ENCODE assay signal across 8 cellular contexts in the genomic region with DNA sequence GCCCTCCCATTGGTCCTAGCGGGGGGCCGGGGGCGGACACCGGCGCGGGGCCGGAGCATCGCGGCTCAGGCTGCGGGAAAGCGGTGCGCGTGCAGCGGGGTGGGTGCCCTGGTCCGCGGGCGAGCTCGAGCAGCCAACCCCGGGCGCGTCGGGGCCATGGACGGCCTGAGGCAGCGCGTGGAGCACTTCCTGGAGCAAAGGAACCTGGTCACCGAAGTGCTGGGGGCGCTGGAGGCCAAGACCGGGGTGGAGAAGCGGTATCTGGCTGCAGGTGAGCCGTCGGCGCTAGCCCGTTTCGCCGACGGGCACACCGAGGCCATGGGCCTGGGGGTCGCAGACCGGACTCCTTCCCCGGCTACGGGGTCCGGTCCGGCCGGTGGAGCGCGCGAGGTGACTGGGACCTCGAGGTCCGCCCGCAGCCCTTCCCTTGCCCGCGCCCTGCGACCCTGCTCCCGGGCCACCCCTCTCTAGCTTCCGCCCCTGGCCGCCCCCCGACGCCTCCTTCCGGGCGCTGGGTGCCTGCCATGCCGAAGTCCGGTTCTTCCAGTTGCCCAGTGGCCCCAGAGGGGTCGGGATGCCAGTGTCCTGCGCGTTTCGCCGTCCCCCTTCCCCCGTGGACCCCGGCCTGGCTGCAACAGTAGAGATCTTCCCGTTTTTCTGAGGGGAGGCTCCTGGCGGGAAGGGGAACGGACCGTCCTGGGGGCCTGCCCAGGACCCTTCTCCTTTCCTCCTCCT. TPM values are rescaled to one million over a fixed set of nuclear protein-coding genes. Genes with fewer than 3 reads are reported as not detected.
A peak's percentile ranks its signal among the peaks of the same experiment; 100 is the strongest.
DNase-seq lines count a peak whose midpoint lies in the region; ATAC-seq, FAIRE-seq and TF ChIP-seq lines count a peak whose summit lies in the region.

A gene (plus strand): TSS at position 68 of the 735 bp plus-strand sequence. CDS start 89 bp downstream, at position 157.

- CTCF ChIA-PET in GM12878 (lab: Yijun Ruan, JAX), result interaction anchor here (1.0 kb wide), 1 partner anchor 55 kb away, joined by 3 read pairs; no protein-coding TSS in a partner anchor

- no peak for TF ChIP-seq EP300 in GM12878 (IDR thresholded peaks at IDR 0.05; ENCODE audit: borderline replicate concordance in 1 of 2, control insufficient read depth in 1 of 2, low read depth in 2 of 2, low read length in 2 of 2)

- peak within 1 kb of the TSS; percentile 87 for H3K4me2 ChIP-seq in GM12878 (ENCODE audit: control insufficient read depth, insufficient read depth)

- H3K4me3 Mint-ChIP-seq in activated naive CD4-positive, alpha-beta T cell treated with anti-CD3 and anti-CD28 coated beads, Interleukin-2, amount 50 U/mL, for 24 hours, result peak within 1 kb of the TSS; percentile 87
- peak within 1 kb of the TSS; percentile 91 for H3K4me3 Mint-ChIP-seq in memory B cell

- H3K4me1 Mint-ChIP-seq in activated naive CD4-positive, alpha-beta T cell treated with anti-CD3 and anti-CD28 coated beads, Interleukin-2, amount 50 U/mL, for 24 hours, result peaks cover 16% of the 10 kb centered on the region
- H3K4me1 Mint-ChIP-seq in memory B cell, result peaks cover 5% of the 10 kb centered on the region

- H2AFZ ChIP-seq in GM12878 (ENCODE audit: control insufficient read depth, low read depth, low read length), result peak within 1 kb of the TSS; percentile 89

- no peaks in the 10 kb centered on the region for H3K79me2 ChIP-seq in GM12878 (ENCODE audit: control insufficient read depth, insufficient read depth, low read length)

- H3K36me3 ChIP-seq in GM12878 (ENCODE audit: control insufficient read depth in 2 of 2, insufficient read depth in 2 of 2, low read length in 1 of 2), result no peaks in the 10 kb centered on the region

- RAD21 ChIA-PET in GM12878 (lab: Charles Lee; ENCODE audit: unreplicated experiment), result interaction anchor here (0.9 kb wide), 1 partner anchor 158 kb away, joined by 3 read pairs; no protein-coding TSS in a partner anchor

- H3K27me3 ChIP-seq in GM12878 (replicated peaks in 1 of 2; ENCODE audit: control insufficient read depth in 2 of 2, insufficient read depth in 2 of 2, low read length in 1 of 2), result no peaks in the 10 kb centered on the region; a peak in 1 of 4 replicates

- peak; percentile 51; the same call in 1 of the 2 replicates for TF ChIP-seq POLR2A in GM12878 (IDR thresholded peaks at IDR 0.05; ENCODE audit: low read depth, low read length)

- peak within 1 kb of the TSS; percentile 52 for H3K27ac Mint-ChIP-seq in activated naive CD4-positive, alpha-beta T cell treated with anti-CD3 and anti-CD28 coated beads, Interleukin-2, amount 50 U/mL, for 24 hours
- peak within 1 kb of the TSS; percentile 58 for H3K27ac Mint-ChIP-seq in memory B cell

- no peaks in the 10 kb centered on the region for H4K20me1 ChIP-seq in GM12878 (ENCODE audit: control insufficient read depth, insufficient read depth)

- H3K4me1 ChIP-seq in GM12878 (ENCODE audit: control insufficient read depth, insufficient read depth, low read length), result no peaks in the 10 kb centered on the region; the same call in 1 of the 2 replicates

- 27% methylated on average over 50 of the region's 73 CpGs for WGBS in GM12878 (ENCODE audit: insufficient coverage, insufficient replicate concordance, low lambda C conversion rate, missing lambda C conversion rate)

- DNase-seq in activated naive CD4-positive, alpha-beta T cell (lab: John Stamatoyannopoulos, UW), result no peak
- DNase-seq in GM12878 (ENCODE audit: low read depth, low spot score), result no peak
- no peak for DNase-seq in memory B cell (ENCODE audit: low spot score in 2 of 2)
- DNase-seq in ureter (ENCODE audit: low spot score), result no peak
- DNase-seq in T-helper 9 cell, result no peak
- no peak for DNase-seq in ACHN
- no peak for DNase-seq in NCI-H2107 (lab: John Stamatoyannopoulos, UW)

- no peaks in the 10 kb centered on the region for H3K36me3 Mint-ChIP-seq in activated naive CD4-positive, alpha-beta T cell treated with anti-CD3 and anti-CD28 coated beads, Interleukin-2, amount 50 U/mL, for 24 hours
- H3K36me3 Mint-ChIP-seq in memory B cell, result no peaks in the 10 kb centered on the region

- no peaks in the 10 kb centered on the region for H3K27me3 Mint-ChIP-seq in activated naive CD4-positive, alpha-beta T cell treated with anti-CD3 and anti-CD28 coated beads, Interleukin-2, amount 50 U/mL, for 24 hours
- peaks cover 1% of the 10 kb centered on the region for H3K27me3 Mint-ChIP-seq in memory B cell

- no peak for TF ChIP-seq RAD21 in GM12878 (IDR thresholded peaks at IDR 0.05; ENCODE audit: insufficient read depth, low read depth, low read length)

- H3K27ac ChIP-seq in GM12878 (ENCODE audit: control insufficient read depth, insufficient read depth), result no peak within 1 kb of the TSS

- intact Hi-C loops in GM12878 (cut with micrococcal nuclease; ENCODE audit: unreplicated experiment), result no loop called here

- no peaks in the 10 kb centered on the region for H3K9me3 Mint-ChIP-seq in activated naive CD4-positive, alpha-beta T cell treated with anti-CD3 and anti-CD28 coated beads, Interleukin-2, amount 50 U/mL, for 24 hours
- no peaks in the 10 kb centered on the region for H3K9me3 Mint-ChIP-seq in memory B cell

- no peaks in the 10 kb centered on the region for H3K9me3 ChIP-seq in GM12878 (replicated peaks; ENCODE audit: control insufficient read depth, insufficient read depth, low read length)

- peak within 1 kb of the TSS; percentile 65; the same call in 1 of the 2 replicates for H3K4me3 ChIP-seq in GM12878

- ATAC-seq in GM12878, result no peak
- no peak for ATAC-seq in memory B cell (ENCODE audit: low read depth)

- no TSS peak for BruUV-seq in GM12878 (replicated peaks; lab: Mats Ljungman, UMichigan)

- POLR2A ChIA-PET in GM12878 (lab: Charles Lee), result interaction anchor here (0.6 to 1.3 kb wide), 3 partner anchors 14 to 102 kb away, joined by 3 to 5 read pairs (median 3); a partner anchor contains a TSS

- SMC1A ChIA-PET in GM12878 (lab: Charles Lee; ENCODE audit: uncharacterized antibody, unreplicated experiment), result interaction anchor here (0.6 kb wide), 1 partner anchor 11 kb away, joined by 3 read pairs; no protein-coding TSS in a partner anchor

- in situ Hi-C loops in GM12878 (cut with MboI), result no loop called here
- in situ Hi-C loops in ACHN (cut with HindIII; ENCODE audit: low pct_ligation_motif_present, low pct_unique_long_range_greater_than_20kb, low sequenced_read_pairs), result no loop called here

- peak within 1 kb of the TSS; percentile 52; the same call in 1 of the 2 replicates for H3K9ac ChIP-seq in GM12878 (ENCODE audit: control insufficient read depth, insufficient read depth, low read length)

- TF ChIP-seq CTCF in GM12878 (IDR thresholded peaks at IDR 0.05 in 2 of 3, conservative IDR thresholded peaks at IDR 0.05 in 1 of 3; ENCODE audit: control insufficient read depth in 2 of 3, extremely low read depth in 1 of 3, insufficient read depth in 1 of 3, low read depth in 3 of 3, low read length in 3 of 3), result no peak

- no peak for FAIRE-seq in GM12878 (lab: Jason Lieb, UNC)

TF ChIP-seq in GM12878, 131 proteins besides CTCF, POLR2A, EP300 and RAD21 (continues in another document):
- no peak for TF ChIP-seq POU2F2 (IDR thresholded peaks at IDR 0.05; ENCODE audit: borderline replicate concordance, low read depth, low read length)
- TF ChIP-seq CBFB (IDR thresholded peaks at IDR 0.05; ENCODE audit: low read depth), result no peak
- TF ChIP-seq NFIC (IDR thresholded peaks at IDR 0.05; ENCODE audit: low read depth, low read length), result no peak
- TF ChIP-seq IKZF1 (conservative IDR thresholded peaks at IDR 0.05), result peak; percentile 62
- TF ChIP-seq FOXK2 (IDR thresholded peaks at IDR 0.05), result no peak
- TF ChIP-seq NR2F1 (conservative IDR thresholded peaks at IDR 0.05), result 0 out of 2 replicates have a peak, but pooled peaks have one; percentile 26
- TF ChIP-seq, protein P1, sequence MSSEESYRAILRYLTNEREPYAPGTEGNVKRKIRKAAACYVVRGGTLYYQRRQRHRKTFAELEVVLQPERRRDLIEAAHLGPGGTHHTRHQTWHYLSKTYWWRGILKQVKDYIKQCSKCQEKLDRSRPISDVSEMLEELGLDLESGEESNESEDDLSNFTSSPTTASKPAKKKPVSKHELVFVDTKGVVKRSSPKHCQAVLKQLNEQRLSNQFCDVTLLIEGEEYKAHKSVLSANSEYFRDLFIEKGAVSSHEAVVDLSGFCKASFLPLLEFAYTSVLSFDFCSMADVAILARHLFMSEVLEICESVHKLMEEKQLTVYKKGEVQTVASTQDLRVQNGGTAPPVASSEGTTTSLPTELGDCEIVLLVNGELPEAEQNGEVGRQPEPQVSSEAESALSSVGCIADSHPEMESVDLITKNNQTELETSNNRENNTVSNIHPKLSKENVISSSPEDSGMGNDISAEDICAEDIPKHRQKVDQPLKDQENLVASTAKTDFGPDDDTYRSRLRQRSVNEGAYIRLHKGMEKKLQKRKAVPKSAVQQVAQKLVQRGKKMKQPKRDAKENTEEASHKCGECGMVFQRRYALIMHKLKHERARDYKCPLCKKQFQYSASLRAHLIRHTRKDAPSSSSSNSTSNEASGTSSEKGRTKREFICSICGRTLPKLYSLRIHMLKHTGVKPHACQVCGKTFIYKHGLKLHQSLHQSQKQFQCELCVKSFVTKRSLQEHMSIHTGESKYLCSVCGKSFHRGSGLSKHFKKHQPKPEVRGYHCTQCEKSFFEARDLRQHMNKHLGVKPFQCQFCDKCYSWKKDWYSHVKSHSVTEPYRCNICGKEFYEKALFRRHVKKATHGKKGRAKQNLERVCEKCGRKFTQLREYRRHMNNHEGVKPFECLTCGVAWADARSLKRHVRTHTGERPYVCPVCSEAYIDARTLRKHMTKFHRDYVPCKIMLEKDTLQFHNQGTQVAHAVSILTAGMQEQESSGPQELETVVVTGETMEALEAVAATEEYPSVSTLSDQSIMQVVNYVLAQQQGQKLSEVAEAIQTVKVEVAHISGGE (CRISPR knock-in tag; IDR thresholded peaks at IDR 0.05), result no peak

RNA-seq across cellular contexts. Expression of the gene that starts here (rescaled TPM):
- total RNA-seq in GM12878 (2013; cell fraction: nucleolus; rRNA removed), result 0.27 TPM in 1 of 2 replicates, not detected in the other
- total RNA-seq in GM12878 (2014; rRNA removed) (0.27 and 0.45 TPM in 2 replicates), GM12878 (2014; rRNA removed; fragmentation: Illumina TruSeq; extraction: Trizol) (0.13 TPM in 1 of 2 replicates, not detected in the other), GM12878 (2021) (0.53 and 0.69 TPM in 2 replicates), ureter (50.0 TPM)
- polyA plus RNA-seq in GM12878 (2011; ENCODE audit: low read depth), result not detected
- polyA plus RNA-seq in GM12878 (2011; rRNA removed) (0.08 TPM in 1 of 2 replicates, not detected in the other), GM12878 (2014; fragmentation: Illumina TruSeq; extraction: Trizol) (0.06 TPM in 1 of 2 replicates, not detected in the other), GM12878 (2014; fragmentation: Nextera tagmentation; extraction: Ambion mirVana) (not detected), GM12878 (2014; rRNA removed) (0.32 and 0.57 TPM in 2 replicates), GM12878 (2016; fragmentation: Nextera tagmentation; extraction: Ambion mirVana) (1 to 10 TPM in 1 of 2 experiments, under 1 TPM in 1; 0.60 to 1.1 TPM)
- 0.18 and 0.36 TPM in 2 replicates for polyA plus RNA-seq in GM12878 (2011; cell fraction: cytosol; rRNA removed)
- polyA plus RNA-seq in GM12878 (2011; cell fraction: nucleus; rRNA removed), result 0.24 and 0.28 TPM in 2 replicates
- polyA plus RNA-seq in GM12878 (2012), result 0.32 and 0.58 TPM in 2 replicates
- polyA minus RNA-seq in GM12878 (2011; rRNA and poly(A)+ RNA removed), result not detected in 2 replicates
- polyA minus RNA-seq in GM12878 (2011; cell fraction: cytosol; rRNA and poly(A)+ RNA removed), result not detected in 2 replicates
- polyA minus RNA-seq in GM12878 (2011; cell fraction: nucleus; rRNA and poly(A)+ RNA removed), result not detected in 2 replicates

Comparison
In these comparisons a context has a peak if more than half of its experiments do, and no peak if none do; other contexts are left out.
1. RNA of the gene that starts here (total RNA-seq): 50.0 TPM in ureter (single experiment); 0.13 to 0.69 TPM in GM12878; every median in the first group is over 10 times any median in the second.